5 cellular contexts compared by ENCODE assay signal in the genomic region with DNA sequence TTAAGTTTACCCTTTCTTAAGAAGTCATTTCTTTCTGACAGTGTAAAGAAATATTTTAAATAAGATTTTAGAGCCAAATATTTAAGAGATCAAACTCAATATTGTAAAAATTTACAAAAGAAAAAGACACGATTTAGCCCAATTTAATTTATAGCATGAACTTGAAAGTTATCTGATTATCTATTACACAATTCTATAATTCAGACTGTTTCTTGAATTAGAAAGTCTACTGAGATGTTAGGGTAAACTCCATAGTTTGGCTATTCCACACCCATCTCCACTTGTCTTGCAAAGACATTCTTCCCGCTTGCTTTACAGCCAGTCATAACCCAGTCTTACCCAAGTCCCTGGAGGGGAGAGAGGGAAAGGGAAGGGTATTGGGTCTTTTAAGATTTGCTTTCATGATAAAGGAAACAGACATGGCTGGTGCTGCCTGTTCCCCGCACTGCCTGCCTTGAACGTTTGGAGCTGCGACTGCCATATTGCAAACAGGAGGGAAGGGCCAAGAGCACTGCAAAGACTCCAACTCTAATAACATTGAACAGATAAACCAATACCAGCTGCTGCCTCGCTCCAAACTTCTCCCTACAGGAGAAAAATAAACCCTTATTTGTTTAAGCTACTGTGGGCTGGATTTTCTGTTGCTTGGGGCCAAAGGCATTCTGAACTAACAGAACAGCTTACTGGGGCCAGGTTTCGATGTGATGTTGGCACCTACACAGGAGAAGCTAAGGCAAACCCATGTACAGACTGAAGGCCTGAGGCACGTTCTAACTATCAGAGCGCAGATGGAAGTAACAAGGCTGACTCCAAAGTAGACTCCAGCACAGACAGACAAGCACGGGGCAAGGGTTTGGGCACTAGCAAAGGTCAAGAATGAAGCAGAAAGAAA.
TF ChIP-seq lines count a peak whose summit lies in the region.

No MANE protein-coding gene starts in this region.

TF ChIP-seq in SK-N-SH, 30 proteins besides CTCF, POLR2A, EP300 and RAD21:
- TF ChIP-seq GABPA (IDR thresholded peaks at IDR 0.05; ENCODE audit: low read depth): no peak
- peak; percentile 67 for TF ChIP-seq GATA2 (CRISPR knock-in tag; IDR thresholded peaks at IDR 0.05)

TF ChIP-seq in SK-N-SH treated with all-trans-retinoic acid at 6 μM for 48 hours, 23 proteins besides CTCF, POLR2A, EP300 and RAD21:
- TF ChIP-seq, protein P1, sequence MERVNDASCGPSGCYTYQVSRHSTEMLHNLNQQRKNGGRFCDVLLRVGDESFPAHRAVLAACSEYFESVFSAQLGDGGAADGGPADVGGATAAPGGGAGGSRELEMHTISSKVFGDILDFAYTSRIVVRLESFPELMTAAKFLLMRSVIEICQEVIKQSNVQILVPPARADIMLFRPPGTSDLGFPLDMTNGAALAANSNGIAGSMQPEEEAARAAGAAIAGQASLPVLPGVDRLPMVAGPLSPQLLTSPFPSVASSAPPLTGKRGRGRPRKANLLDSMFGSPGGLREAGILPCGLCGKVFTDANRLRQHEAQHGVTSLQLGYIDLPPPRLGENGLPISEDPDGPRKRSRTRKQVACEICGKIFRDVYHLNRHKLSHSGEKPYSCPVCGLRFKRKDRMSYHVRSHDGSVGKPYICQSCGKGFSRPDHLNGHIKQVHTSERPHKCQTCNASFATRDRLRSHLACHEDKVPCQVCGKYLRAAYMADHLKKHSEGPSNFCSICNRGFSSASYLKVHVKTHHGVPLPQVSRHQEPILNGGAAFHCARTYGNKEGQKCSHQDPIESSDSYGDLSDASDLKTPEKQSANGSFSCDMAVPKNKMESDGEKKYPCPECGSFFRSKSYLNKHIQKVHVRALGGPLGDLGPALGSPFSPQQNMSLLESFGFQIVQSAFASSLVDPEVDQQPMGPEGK (CRISPR knock-in tag; IDR thresholded peaks at IDR 0.05; ENCODE audit: borderline replicate concordance): no peak
- TF ChIP-seq RARB (CRISPR knock-in tag; IDR thresholded peaks at IDR 0.05) (no peak), TOX (CRISPR knock-in tag; IDR thresholded peaks at IDR 0.05; ENCODE audit: borderline replicate concordance) (no peak), GLIS3 (CRISPR knock-in tag; IDR thresholded peaks at IDR 0.05) (no peak), ZNF8 (CRISPR knock-in tag; IDR thresholded peaks at IDR 0.05) (no peak), OSR1 (CRISPR knock-in tag; IDR thresholded peaks at IDR 0.05) (no peak)
- TF ChIP-seq, protein P2, sequence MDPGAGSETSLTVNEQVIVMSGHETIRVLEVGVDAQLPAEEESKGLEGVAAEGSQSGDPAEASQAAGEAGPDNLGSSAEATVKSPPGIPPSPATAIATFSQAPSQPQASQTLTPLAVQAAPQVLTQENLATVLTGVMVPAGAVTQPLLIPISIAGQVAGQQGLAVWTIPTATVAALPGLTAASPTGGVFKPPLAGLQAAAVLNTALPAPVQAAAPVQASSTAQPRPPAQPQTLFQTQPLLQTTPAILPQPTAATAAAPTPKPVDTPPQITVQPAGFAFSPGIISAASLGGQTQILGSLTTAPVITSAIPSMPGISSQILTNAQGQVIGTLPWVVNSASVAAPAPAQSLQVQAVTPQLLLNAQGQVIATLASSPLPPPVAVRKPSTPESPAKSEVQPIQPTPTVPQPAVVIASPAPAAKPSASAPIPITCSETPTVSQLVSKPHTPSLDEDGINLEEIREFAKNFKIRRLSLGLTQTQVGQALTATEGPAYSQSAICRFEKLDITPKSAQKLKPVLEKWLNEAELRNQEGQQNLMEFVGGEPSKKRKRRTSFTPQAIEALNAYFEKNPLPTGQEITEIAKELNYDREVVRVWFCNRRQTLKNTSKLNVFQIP (CRISPR knock-in tag; IDR thresholded peaks at IDR 0.05; ENCODE audit: borderline replicate concordance, low read depth): no peak

TF ChIP-seq in IMR-90, 13 proteins besides CTCF, POLR2A, EP300 and RAD21:
- TF ChIP-seq RFX5 (IDR thresholded peaks at IDR 0.05; ENCODE audit: low read depth, low read length): no peak

TF ChIP-seq in WTC11, 78 proteins besides CTCF, POLR2A, EP300 and RAD21 (continues in another document):
- TF ChIP-seq JUN (CRISPR knock-in tag; IDR thresholded peaks at IDR 0.05): no peak
- TF ChIP-seq NR1H2 (CRISPR knock-in tag; IDR thresholded peaks at IDR 0.05): no peak
- TF ChIP-seq, protein P3, sequence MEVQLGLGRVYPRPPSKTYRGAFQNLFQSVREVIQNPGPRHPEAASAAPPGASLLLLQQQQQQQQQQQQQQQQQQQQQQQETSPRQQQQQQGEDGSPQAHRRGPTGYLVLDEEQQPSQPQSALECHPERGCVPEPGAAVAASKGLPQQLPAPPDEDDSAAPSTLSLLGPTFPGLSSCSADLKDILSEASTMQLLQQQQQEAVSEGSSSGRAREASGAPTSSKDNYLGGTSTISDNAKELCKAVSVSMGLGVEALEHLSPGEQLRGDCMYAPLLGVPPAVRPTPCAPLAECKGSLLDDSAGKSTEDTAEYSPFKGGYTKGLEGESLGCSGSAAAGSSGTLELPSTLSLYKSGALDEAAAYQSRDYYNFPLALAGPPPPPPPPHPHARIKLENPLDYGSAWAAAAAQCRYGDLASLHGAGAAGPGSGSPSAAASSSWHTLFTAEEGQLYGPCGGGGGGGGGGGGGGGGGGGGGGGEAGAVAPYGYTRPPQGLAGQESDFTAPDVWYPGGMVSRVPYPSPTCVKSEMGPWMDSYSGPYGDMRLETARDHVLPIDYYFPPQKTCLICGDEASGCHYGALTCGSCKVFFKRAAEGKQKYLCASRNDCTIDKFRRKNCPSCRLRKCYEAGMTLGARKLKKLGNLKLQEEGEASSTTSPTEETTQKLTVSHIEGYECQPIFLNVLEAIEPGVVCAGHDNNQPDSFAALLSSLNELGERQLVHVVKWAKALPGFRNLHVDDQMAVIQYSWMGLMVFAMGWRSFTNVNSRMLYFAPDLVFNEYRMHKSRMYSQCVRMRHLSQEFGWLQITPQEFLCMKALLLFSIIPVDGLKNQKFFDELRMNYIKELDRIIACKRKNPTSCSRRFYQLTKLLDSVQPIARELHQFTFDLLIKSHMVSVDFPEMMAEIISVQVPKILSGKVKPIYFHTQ (CRISPR knock-in tag; IDR thresholded peaks at IDR 0.05): no peak
- TF ChIP-seq NFATC4 (CRISPR knock-in tag; IDR thresholded peaks at IDR 0.05): no peak
- TF ChIP-seq, protein P4, sequence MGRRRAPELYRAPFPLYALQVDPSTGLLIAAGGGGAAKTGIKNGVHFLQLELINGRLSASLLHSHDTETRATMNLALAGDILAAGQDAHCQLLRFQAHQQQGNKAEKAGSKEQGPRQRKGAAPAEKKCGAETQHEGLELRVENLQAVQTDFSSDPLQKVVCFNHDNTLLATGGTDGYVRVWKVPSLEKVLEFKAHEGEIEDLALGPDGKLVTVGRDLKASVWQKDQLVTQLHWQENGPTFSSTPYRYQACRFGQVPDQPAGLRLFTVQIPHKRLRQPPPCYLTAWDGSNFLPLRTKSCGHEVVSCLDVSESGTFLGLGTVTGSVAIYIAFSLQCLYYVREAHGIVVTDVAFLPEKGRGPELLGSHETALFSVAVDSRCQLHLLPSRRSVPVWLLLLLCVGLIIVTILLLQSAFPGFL (CRISPR knock-in tag; IDR thresholded peaks at IDR 0.05; ENCODE audit: borderline replicate concordance): no peak
- no peak for TF ChIP-seq NR3C1 (CRISPR knock-in tag; conservative IDR thresholded peaks at IDR 0.05; ENCODE audit: low read depth)
- TF ChIP-seq TEAD4 (CRISPR knock-in tag; IDR thresholded peaks at IDR 0.05): no peak
- TF ChIP-seq, protein P5, sequence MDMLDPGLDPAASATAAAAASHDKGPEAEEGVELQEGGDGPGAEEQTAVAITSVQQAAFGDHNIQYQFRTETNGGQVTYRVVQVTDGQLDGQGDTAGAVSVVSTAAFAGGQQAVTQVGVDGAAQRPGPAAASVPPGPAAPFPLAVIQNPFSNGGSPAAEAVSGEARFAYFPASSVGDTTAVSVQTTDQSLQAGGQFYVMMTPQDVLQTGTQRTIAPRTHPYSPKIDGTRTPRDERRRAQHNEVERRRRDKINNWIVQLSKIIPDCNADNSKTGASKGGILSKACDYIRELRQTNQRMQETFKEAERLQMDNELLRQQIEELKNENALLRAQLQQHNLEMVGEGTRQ (CRISPR knock-in tag; IDR thresholded peaks at IDR 0.05): no peak
- no peak for TF ChIP-seq MXD4 (CRISPR knock-in tag; IDR thresholded peaks at IDR 0.05; ENCODE audit: borderline replicate concordance)

TF ChIP-seq in HEK293T, 16 proteins besides CTCF, POLR2A, EP300 and RAD21:
- TF ChIP-seq L3MBTL2 (conservative IDR thresholded peaks at IDR 0.05) (no peak), NFRKB (IDR thresholded peaks at IDR 0.05) (no peak), ELF4 (IDR thresholded peaks at IDR 0.05) (no peak), HDGF (IDR thresholded peaks at IDR 0.05; ENCODE audit: borderline replicate concordance) (no peak), FOXA1 (IDR thresholded peaks at IDR 0.05) (no peak), ARNT (IDR thresholded peaks at IDR 0.05) (no peak), CTBP1 (IDR thresholded peaks at IDR 0.05; ENCODE audit: borderline replicate concordance) (no peak), FOXK2 (IDR thresholded peaks at IDR 0.05) (no peak), ZNF384 (IDR thresholded peaks at IDR 0.05) (no peak), FOXM1 (IDR thresholded peaks at IDR 0.05; ENCODE audit: borderline replicate concordance) (no peak), SUZ12 (IDR thresholded peaks at IDR 0.05) (no peak), TARDBP (IDR thresholded peaks at IDR 0.05) (no peak), LEF1 (IDR thresholded peaks at IDR 0.05; ENCODE audit: borderline replicate concordance) (no peak), BHLHE40 (IDR thresholded peaks at IDR 0.05; ENCODE audit: borderline replicate concordance) (no peak), SP1 (IDR thresholded peaks at IDR 0.05) (no peak)
- TF ChIP-seq, protein P6, sequence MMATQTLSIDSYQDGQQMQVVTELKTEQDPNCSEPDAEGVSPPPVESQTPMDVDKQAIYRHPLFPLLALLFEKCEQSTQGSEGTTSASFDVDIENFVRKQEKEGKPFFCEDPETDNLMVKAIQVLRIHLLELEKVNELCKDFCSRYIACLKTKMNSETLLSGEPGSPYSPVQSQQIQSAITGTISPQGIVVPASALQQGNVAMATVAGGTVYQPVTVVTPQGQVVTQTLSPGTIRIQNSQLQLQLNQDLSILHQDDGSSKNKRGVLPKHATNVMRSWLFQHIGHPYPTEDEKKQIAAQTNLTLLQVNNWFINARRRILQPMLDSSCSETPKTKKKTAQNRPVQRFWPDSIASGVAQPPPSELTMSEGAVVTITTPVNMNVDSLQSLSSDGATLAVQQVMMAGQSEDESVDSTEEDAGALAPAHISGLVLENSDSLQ (IDR thresholded peaks at IDR 0.05): no peak
